Comparison of ENCODE assay signal across 9 cellular contexts in genomic region chr5:28344803-28345433, GRCh38.
DNase-seq lines count a peak whose midpoint lies in the region; ATAC-seq and TF ChIP-seq lines count a peak whose summit lies in the region.
"Had no signal": no experiment of that assay in that cellular context is flagged by ENCODE, and none has a peak within 500 bp of the region (broad histone marks: within the 10 kb centered on the region; RNA-seq: fewer than 3 reads in every experiment).

No MANE protein-coding gene starts in this region.

- no peaks in the 10 kb centered on the region for H3K4me1 Mint-ChIP-seq in naive thymus-derived CD4-positive, alpha-beta T cell

- WGBS in mammary epithelial cell (ENCODE audit: low coverage, missing lambda C conversion rate): 53% methylated on average over 5 of the region's 5 CpGs

- no peak overlapping the region for H3K27ac Mint-ChIP-seq in naive thymus-derived CD4-positive, alpha-beta T cell

- ATAC-seq in naive thymus-derived CD4-positive, alpha-beta T cell: no peak
- ATAC-seq in GM19455 (IDR thresholded peaks at IDR 0.05; ENCODE audit: unreplicated experiment): no peak

- in situ Hi-C loops in mammary epithelial cell (cut with MboI; ENCODE audit: low sequenced_read_pairs in 2 of 2): loop anchor here in 1 of 2 donors (10.0 kb wide), 1 partner anchor 230 kb away; no protein-coding TSS in a partner anchor

- no peaks in the 10 kb centered on the region for H3K36me3 Mint-ChIP-seq in naive thymus-derived CD4-positive, alpha-beta T cell

- peaks cover 2% of the 10 kb centered on the region for H3K9me3 ChIP-seq in mammary epithelial cell (replicated peaks; ENCODE audit: insufficient read depth, low read length)
- no peaks in the 10 kb centered on the region for H3K9me3 ChIP-seq in naive thymus-derived CD4-positive, alpha-beta T cell (ENCODE audit: control insufficient read depth in 2 of 3, low read length in 3 of 3)

- DNase-seq in NCI-H524 (lab: John Stamatoyannopoulos, UW) (peak; percentile 29 to 62), NCI-H524 treated with DMSO at 0.1 percent for 48 hours (lab: John Stamatoyannopoulos, UW) (no peak), NCI-H345 treated with DMSO at 0.1 percent for 48 hours (lab: John Stamatoyannopoulos, UW; ENCODE audit: unreplicated experiment) (peak; percentile 82), mammary epithelial cell (peak; percentile 38), pons (ENCODE audit: low spot score) (peak; percentile 40)
- DNase-seq in stimulated activated CD4-positive, alpha-beta T cell treated with anti-CD3 and anti-CD28 coated beads, Interleukin-4, amount 100 ng/mL, for 4 hours: no peak
- DNase-seq in naive thymus-derived CD4-positive, alpha-beta T cell: no peak

- intact Hi-C loops in mammary epithelial cell (cut with micrococcal nuclease): loop anchor here (1.0 kb wide), 3 partner anchors 106 to 421 kb away; no protein-coding TSS in a partner anchor
- intact Hi-C loops in naive thymus-derived CD4-positive, alpha-beta T cell (cut with micrococcal nuclease): no loop called here

- no peak overlapping the region for H3K4me3 Mint-ChIP-seq in naive thymus-derived CD4-positive, alpha-beta T cell

- H3K9ac ChIP-seq in mammary epithelial cell (ENCODE audit: insufficient read depth, low read length): no peak overlapping the region

- H3K27me3 Mint-ChIP-seq in naive thymus-derived CD4-positive, alpha-beta T cell: no peaks in the 10 kb centered on the region

- H4K20me1 ChIP-seq in mammary epithelial cell (ENCODE audit: insufficient read depth, low read length): no peaks in the 10 kb centered on the region

- peak; percentile 54 to 69 for TF ChIP-seq CTCF in mammary epithelial cell (conservative IDR thresholded peaks at IDR 0.05 in 1 of 2, IDR thresholded peaks at IDR 0.05 in 1 of 2; ENCODE audit: extremely low read depth in 1 of 2, insufficient read depth in 1 of 2, low read depth in 1 of 2, low read length in 2 of 2)

- H3K4me2 ChIP-seq in mammary epithelial cell (ENCODE audit: insufficient read depth, low read depth, low read length): no peak overlapping the region

- no TSS peak for BruUV-seq in mammary epithelial cell (replicated peaks; lab: Mats Ljungman, UMichigan)

- H3K9me3 Mint-ChIP-seq in naive thymus-derived CD4-positive, alpha-beta T cell: peaks cover under 1 to 20% (median 10%) of the 10 kb centered on the region in 11 donors

- CTCF ChIA-PET in mammary epithelial cell (lab: Charles Lee; ENCODE audit: low non-redundant PET): interaction anchor here (0.6 to 0.7 kb wide), 3 partner anchors 231 to 421 kb away, joined by 3 to 4 read pairs (median 3); no protein-coding TSS in a partner anchor
- CTCF ChIA-PET in naive thymus-derived CD4-positive, alpha-beta T cell (lab: Charles Lee): no interaction called here

- H3K27me3 ChIP-seq in mammary epithelial cell (ENCODE audit: insufficient read depth, low read length): no peaks in the 10 kb centered on the region
- no peaks in the 10 kb centered on the region for H3K27me3 ChIP-seq in naive thymus-derived CD4-positive, alpha-beta T cell (ENCODE audit: control insufficient read depth in 2 of 2, insufficient read depth in 2 of 2, low read length in 2 of 2)

- H3K4me1 ChIP-seq in mammary epithelial cell (ENCODE audit: insufficient read depth, low read length): no peaks in the 10 kb centered on the region
- H3K4me1 ChIP-seq in naive thymus-derived CD4-positive, alpha-beta T cell (ENCODE audit: control insufficient read depth in 2 of 2, insufficient read depth in 2 of 2, low read length in 2 of 2): no peaks in the 10 kb centered on the region

- dilution Hi-C loops in mammary epithelial cell (cut with HindIII; ENCODE audit: low sequenced_read_pairs): no loop called here

- POLR2A ChIA-PET in naive thymus-derived CD4-positive, alpha-beta T cell (lab: Charles Lee): no interaction called here

- no peak overlapping the region for H3K27ac ChIP-seq in mammary epithelial cell (ENCODE audit: insufficient read depth, low read depth, low read length)
- no peak overlapping the region for H3K27ac ChIP-seq in naive thymus-derived CD4-positive, alpha-beta T cell (ENCODE audit: low read depth, low read length)
- H3K27ac ChIP-seq: skin epidermis had no signal

- no peaks in the 10 kb centered on the region for H3K36me3 ChIP-seq in mammary epithelial cell (ENCODE audit: insufficient read depth, low read length)
- H3K36me3 ChIP-seq in naive thymus-derived CD4-positive, alpha-beta T cell (ENCODE audit: control insufficient read depth in 2 of 3, insufficient read depth in 3 of 3, low read length in 3 of 3): no peaks in the 10 kb centered on the region

- no peak overlapping the region for H3K4me3 ChIP-seq in mammary epithelial cell (replicated peaks in 1 of 3; ENCODE audit: insufficient read depth in 1 of 3, low read depth in 2 of 3, low read length in 3 of 3)
- H3K4me3 ChIP-seq in naive thymus-derived CD4-positive, alpha-beta T cell (ENCODE audit: low read length): no peak overlapping the region
- H3K4me3 ChIP-seq: skin epidermis had no signal

- no peaks in the 10 kb centered on the region for H3K79me2 ChIP-seq in mammary epithelial cell (ENCODE audit: insufficient read depth, low read length)

- H2AFZ ChIP-seq in mammary epithelial cell (ENCODE audit: low read depth, low read length): no peak overlapping the region

Comparison
In these comparisons a context has a peak if more than half of its experiments do, and no peak if none do; other contexts are left out.
1. DNase-seq: peak in NCI-H524 (2 of 2), NCI-H345 treated with DMSO at 0.1 percent for 48 hours (single experiment), mammary epithelial cell (single experiment) and pons (single experiment); none in NCI-H524 treated with DMSO at 0.1 percent for 48 hours (single experiment), stimulated activated CD4-positive, alpha-beta T cell treated with anti-CD3 and anti-CD28 coated beads, Interleukin-4, amount 100 ng/mL, for 4 hours (0 of 2) and naive thymus-derived CD4-positive, alpha-beta T cell (0 of 9).